Comparison of ENCODE assay signal across 8 cellular contexts in genomic region chr1:175193339-175193950, GRCh38. TPM values are rescaled to one million over a fixed set of nuclear protein-coding genes. Genes with fewer than 3 reads are reported as not detected.
DNase-seq lines count a peak whose midpoint lies in the region; ATAC-seq and TF ChIP-seq lines count a peak whose summit lies in the region.

No MANE protein-coding gene starts in this region.

- H3K9me3 Mint-ChIP-seq in HFFc6 (no peaks in the 10 kb centered on the region), activated B cell treated with CpG ODN at 0.5 μM for 24 hours (no peaks in the 10 kb centered on the region)

- no peak for TF ChIP-seq CTCF in HFFc6 (IDR thresholded peaks at IDR 0.05)
- no peak for TF ChIP-seq CTCF in activated B cell treated with CpG ODN at 0.5 μM for 24 hours (IDR thresholded peaks at IDR 0.05)

- H3K27me3 Mint-ChIP-seq in HFFc6 (ENCODE audit: insufficient read depth) (peaks cover 10% of the 10 kb centered on the region), activated B cell treated with CpG ODN at 0.5 μM for 24 hours (no peaks in the 10 kb centered on the region)

- H3K4me1 Mint-ChIP-seq in HFFc6 (ENCODE audit: low read depth) (peaks cover 14% of the 10 kb centered on the region; the same call in 1 of the 2 replicates), activated B cell treated with CpG ODN at 0.5 μM for 24 hours (peaks cover 92% of the 10 kb centered on the region)

- CTCF ChIA-PET in activated B cell treated with CpG ODN at 0.5 μM for 24 hours (lab: Charles Lee) = interaction anchor here (1.2 to 4.0 kb wide), 3 partner anchors 38 to 126 kb away, joined by 4 to 18 read pairs (median 5); no protein-coding TSS in a partner anchor

- DNase-seq in HFFc6 (no peak), activated B cell treated with CpG ODN at 0.5 μM for 24 hours (no peak), left ventricle myocardium superior (no peak), NCI-H1092 (lab: John Stamatoyannopoulos, UW) (no peak), NCI-H2196 treated with DMSO at 0.1 percent for 48 hours (lab: John Stamatoyannopoulos, UW; ENCODE audit: unreplicated experiment) (no peak)

- intact Hi-C loops in activated B cell treated with CpG ODN at 0.5 μM for 24 hours (cut with micrococcal nuclease) = loop anchor here (2.0 to 5.0 kb wide), 2 partner anchors 39 to 1014 kb away; partner anchors contain the start of gene COP1
- intact Hi-C loops in left ventricle myocardium superior (cut with micrococcal nuclease) = no loop called here

- H3K27ac ChIP-seq in skin epidermis = peak overlapping the region; percentile 8 to 94 (median 83)

- ATAC-seq in activated B cell treated with CpG ODN at 0.5 μM for 24 hours (ENCODE audit: low read depth) (no peak), left ventricle myocardium superior (peak; percentile 3), HG02938 (IDR thresholded peaks at IDR 0.05; ENCODE audit: unreplicated experiment) (no peak), HG02642 (IDR thresholded peaks at IDR 0.05; ENCODE audit: poor library complexity, unreplicated experiment) (no peak)

- peak overlapping the region; percentile 44 to 74 (median 64) for H3K4me3 ChIP-seq in skin epidermis

- H3K4me3 Mint-ChIP-seq in HFFc6 = peak overlapping the region; percentile 85
- peak overlapping the region; percentile 99 for H3K4me3 Mint-ChIP-seq in activated B cell treated with CpG ODN at 0.5 μM for 24 hours

- H3K27ac Mint-ChIP-seq in HFFc6 (no peak overlapping the region), activated B cell treated with CpG ODN at 0.5 μM for 24 hours (peak overlapping the region; percentile 97)

- no peaks in the 10 kb centered on the region for H3K36me3 Mint-ChIP-seq in HFFc6 (ENCODE audit: low read depth)
- peaks cover 27% of the 10 kb centered on the region for H3K36me3 Mint-ChIP-seq in activated B cell treated with CpG ODN at 0.5 μM for 24 hours (ENCODE audit: low read depth)

- POLR2A ChIA-PET in activated B cell treated with CpG ODN at 0.5 μM for 24 hours (lab: Charles Lee) = interaction anchor here (0.7 to 6.7 kb wide), 8 partner anchors 10 to 1036 kb away, joined by 3 to 64 read pairs (median 6); no protein-coding TSS in a partner anchor

RNA-seq across cellular contexts. Expression of gene KIAA0040, which starts 0.9 kb away (rescaled TPM):
- total RNA-seq in HFFc6 (2021; fragmentation: NEBNext Ultra II Directional; extraction: Animal tissue kit (Norgen Biotek cat#: 25700)) = not detected
- total RNA-seq in activated B cell treated with CpG ODN at 0.5 μM for 24 hours (55.5 and 57.2 TPM in 2 replicates), left ventricle myocardium superior (16.9 TPM)

Comparison
In these comparisons a context has a peak if more than half of its experiments do, and no peak if none do; other contexts are left out.
1. RNA of gene KIAA0040, which starts 0.9 kb away (total RNA-seq): 55.5 to 57.2 TPM in activated B cell treated with CpG ODN at 0.5 μM for 24 hours and 16.9 TPM in left ventricle myocardium superior (single experiment); not detected in HFFc6; every median in the first group is over 10 times any median in the second.